Comparison of ENCODE assay signal across 8 cellular contexts in the genomic region with DNA sequence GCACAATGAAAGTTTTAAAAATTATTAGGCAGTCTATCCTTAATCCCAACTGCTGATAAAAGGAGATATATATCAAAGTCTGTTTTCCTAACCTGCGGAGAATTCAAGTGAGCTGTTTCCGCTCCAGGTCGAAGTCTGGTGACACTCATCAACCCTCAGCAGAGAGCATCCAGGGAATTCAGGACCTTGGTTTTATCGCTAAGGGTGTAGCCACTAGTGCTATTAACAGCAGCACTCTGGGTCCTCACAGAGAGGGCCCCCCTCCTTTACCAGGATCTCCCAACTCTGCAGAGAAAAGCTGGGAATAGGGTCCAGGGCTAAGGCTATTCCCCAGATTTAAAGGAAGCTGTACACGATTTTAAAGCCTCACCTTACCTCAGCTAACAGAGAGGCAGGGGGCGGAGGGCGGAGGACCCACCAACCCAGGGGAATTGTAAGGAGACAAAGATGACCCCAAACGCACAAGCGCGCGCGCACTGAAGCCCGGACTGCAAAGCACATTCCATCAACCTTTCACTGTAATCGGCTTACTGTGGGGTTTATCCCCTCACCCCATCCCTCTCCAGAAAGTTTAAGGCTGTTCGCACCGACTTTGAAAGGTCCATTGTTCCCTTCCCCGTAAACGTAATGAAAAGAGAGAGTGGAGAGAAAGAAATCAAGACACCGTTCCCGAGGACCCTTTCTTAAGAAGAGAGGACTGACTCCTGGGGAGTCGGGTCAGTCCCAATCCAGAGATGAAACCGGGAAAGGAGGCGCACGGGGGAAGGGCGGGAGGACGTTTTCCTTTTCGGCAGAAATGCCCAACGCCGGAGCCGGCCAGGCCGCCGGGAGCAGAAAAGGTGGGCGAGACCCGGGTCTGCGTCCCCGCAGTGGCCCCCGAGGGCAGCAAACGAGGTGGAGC.
DNase-seq lines count a peak whose midpoint lies in the region; ATAC-seq and TF ChIP-seq lines count a peak whose summit lies in the region.

No MANE protein-coding gene starts in this region.

- H3K27me3 Mint-ChIP-seq in effector memory CD8-positive, alpha-beta T cell: no peaks in the 10 kb centered on the region

- H3K79me2 ChIP-seq in SU-DHL-6 (ENCODE audit: insufficient read depth, low read length): no peaks in the 10 kb centered on the region

- H3F3A ChIP-seq in SU-DHL-6 (ENCODE audit: insufficient read depth): 0 out of 2 replicates have a peak, but pooled peaks cover 4% of the 10 kb centered on the region

- H3K9ac ChIP-seq in SU-DHL-6 (ENCODE audit: low read length) (no peak overlapping the region), mucosa of rectum (ENCODE audit: low read depth in 1 of 2, low read length in 2 of 2) (peak overlapping the region; percentile 80 to 91)

- H3K27me3 ChIP-seq in SU-DHL-6 (ENCODE audit: low read length) (no peaks in the 10 kb centered on the region), mucosa of rectum (ENCODE audit: control insufficient read depth in 2 of 2, insufficient read depth in 2 of 2, low read length in 2 of 2) (no peaks in the 10 kb centered on the region)

- peaks cover 19 to 41% of the 10 kb centered on the region in 2 donors for H3K4me1 ChIP-seq in mucosa of rectum (ENCODE audit: control insufficient read depth in 2 of 2, insufficient read depth in 2 of 2, low read length in 2 of 2)

- H3K4me2 ChIP-seq in SU-DHL-6 (ENCODE audit: low read depth, low read length, poor library complexity, severe bottlenecking): peak overlapping the region; percentile 71

- no peaks in the 10 kb centered on the region for H3K9me3 ChIP-seq in SU-DHL-6 (ENCODE audit: insufficient read depth, low read length)
- no peaks in the 10 kb centered on the region for H3K9me3 ChIP-seq in mucosa of rectum (ENCODE audit: control insufficient read depth in 2 of 2, low read length in 2 of 2)

- no peaks in the 10 kb centered on the region for H3K36me3 ChIP-seq in SU-DHL-6 (ENCODE audit: low read length)
- no peaks in the 10 kb centered on the region for H3K36me3 ChIP-seq in mucosa of rectum (ENCODE audit: control insufficient read depth in 2 of 2, insufficient read depth in 2 of 2, low read length in 2 of 2)

- H4K20me1 ChIP-seq in SU-DHL-6 (ENCODE audit: low read depth, low read length): no peaks in the 10 kb centered on the region

- H3K4me1 Mint-ChIP-seq in effector memory CD8-positive, alpha-beta T cell (ENCODE audit: low read depth in 2 of 2): peaks cover 47 to 65% of the 10 kb centered on the region in 2 donors

- DNase-seq in DMS 273 (lab: John Stamatoyannopoulos, UW; ENCODE audit: unreplicated experiment) (peak; percentile 55), DMS 273 treated with DMSO at 0.1 percent for 48 hours (lab: John Stamatoyannopoulos, UW) (no peak), NK-92 (lab: John Stamatoyannopoulos, UW; ENCODE audit: unreplicated experiment) (no peak), GM10266 (ENCODE audit: extremely low spot score) (no peak)
- no peak for DNase-seq in effector memory CD8-positive, alpha-beta T cell

- H3K4me3 Mint-ChIP-seq in effector memory CD8-positive, alpha-beta T cell: peak overlapping the region; percentile 97 to 99

- peak overlapping the region; percentile 95 to 96 for H3K27ac Mint-ChIP-seq in effector memory CD8-positive, alpha-beta T cell

- H3K9me3 Mint-ChIP-seq in effector memory CD8-positive, alpha-beta T cell: no peaks in the 10 kb centered on the region

- H3K36me3 Mint-ChIP-seq in effector memory CD8-positive, alpha-beta T cell (ENCODE audit: insufficient read depth): peaks cover 36% of the 10 kb centered on the region

- ATAC-seq in effector memory CD8-positive, alpha-beta T cell (replicated peaks): no peak
- no peak for ATAC-seq in HG03045 (IDR thresholded peaks at IDR 0.05; ENCODE audit: unreplicated experiment)

- TF ChIP-seq CTCF in SU-DHL-6 (IDR thresholded peaks at IDR 0.05; ENCODE audit: insufficient read depth, low read length, poor library complexity, severe bottlenecking): no peak
- no peak for TF ChIP-seq CTCF in GM10266 (IDR thresholded peaks at IDR 0.05; ENCODE audit: control insufficient read depth, insufficient read depth, low read depth, missing control alignments)

- no peak overlapping the region for H2AFZ ChIP-seq in SU-DHL-6 (ENCODE audit: low read depth, low read length, severe bottlenecking)

- H3K9me2 ChIP-seq in SU-DHL-6 (replicated peaks; ENCODE audit: insufficient read depth, low read length): no peaks in the 10 kb centered on the region

- H3K27ac ChIP-seq in SU-DHL-6 (ENCODE audit: low read depth, low read length): no peak overlapping the region
- peak overlapping the region; percentile 95 to 97 for H3K27ac ChIP-seq in mucosa of rectum (ENCODE audit: low read depth in 2 of 2, low read length in 2 of 2)

- peak overlapping the region; percentile 71 for H3K4me3 ChIP-seq in SU-DHL-6 (ENCODE audit: insufficient read depth, low read length, poor library complexity, severe bottlenecking)
- peak overlapping the region; percentile 89 to 96 for H3K4me3 ChIP-seq in mucosa of rectum (ENCODE audit: low read length in 2 of 2)
